Comparison of ENCODE assay signal across 9 cellular contexts in genomic region chr9:6243746-6244145, GRCh38. TPM values are rescaled to one million over a fixed set of nuclear protein-coding genes. Genes with fewer than 3 reads are reported as not detected.
DNase-seq lines count a peak whose midpoint lies in the region; ATAC-seq and TF ChIP-seq lines count a peak whose summit lies in the region.
"Had no signal": no experiment of that assay in that cellular context is flagged by ENCODE, and none has a peak within 500 bp of the region (broad histone marks: within the 10 kb centered on the region; RNA-seq: fewer than 3 reads in every experiment).

No MANE protein-coding gene starts in this region.

- no peak for TF ChIP-seq CTCF in omental fat pad (IDR thresholded peaks at IDR 0.05)

- ATAC-seq in omental fat pad (ENCODE audit: low FRiP score), result no peak

- peak; percentile 4 for DNase-seq in activated T-cell treated with anti-CD3 and anti-CD28 coated beads for 48 hours (ENCODE audit: low read depth)
- no peak for DNase-seq in activated T-cell treated with anti-CD3 and anti-CD28 coated beads for 4 hours
- DNase-seq in H4 (ENCODE audit: low spot score), result peak; percentile 5
- peak; percentile 42 for DNase-seq in NCI-H1048 (lab: John Stamatoyannopoulos, UW)
- DNase-seq in renal cortical epithelial cell (ENCODE audit: low read depth), result peak; percentile 92
- DNase-seq in omental fat pad (ENCODE audit: low spot score), result no peak
- DNase-seq in stimulated activated naive CD4-positive, alpha-beta T cell (lab: John Stamatoyannopoulos, UW), result no peak
- DNase-seq in NCI-H82 treated with DMSO at 0.1 percent for 48 hours (lab: John Stamatoyannopoulos, UW; ENCODE audit: unreplicated experiment), result no peak
- DNase-seq: H7 had no signal

RNA-seq across cellular contexts. Expression of gene IL33, which starts 28.1 kb away (rescaled TPM):
- total RNA-seq in H4 (2014; rRNA removed; shearing (Covaris generic)), result not detected in 2 replicates
- total RNA-seq in renal cortical epithelial cell, result 0.25 and 0.35 TPM in 2 replicates
- 10 to 100 TPM; 22.0 to 60.2 (median 38.0) TPM for total RNA-seq in omental fat pad

Comparison
In these comparisons a context has a peak if more than half of its experiments do, and no peak if none do; other contexts are left out.
1. DNase-seq: peak in activated T-cell treated with anti-CD3 and anti-CD28 coated beads for 48 hours (single experiment), H4 (single experiment), NCI-H1048 (single experiment) and renal cortical epithelial cell (single experiment); none in activated T-cell treated with anti-CD3 and anti-CD28 coated beads for 4 hours (single experiment), omental fat pad (single experiment), stimulated activated naive CD4-positive, alpha-beta T cell (0 of 6) and NCI-H82 treated with DMSO at 0.1 percent for 48 hours (single experiment).
2. RNA of gene IL33, which starts 28.1 kb away (total RNA-seq): 22.0 to 60.2 TPM in omental fat pad; 0.25 to 0.35 TPM in renal cortical epithelial cell and not detected in H4; every median in the first group is over 10 times any median in the second.